Comparison of ENCODE assay signal across 1 cellular context in genomic region chr1:237042892-237043576, GRCh38.
A peak's percentile ranks its signal among the peaks of the same experiment; 100 is the strongest.
TF ChIP-seq lines count a peak whose summit lies in the region.

No MANE protein-coding gene starts in this region.

TF ChIP-seq in HEK293, 187 proteins besides CTCF, POLR2A, EP300 and RAD21 (continued from another document and continues in another):
- no peak for TF ChIP-seq TCF7L2 (IDR thresholded peaks at IDR 0.05; ENCODE audit: borderline replicate concordance, low read depth, low read length)
- TF ChIP-seq ZFHX2 (tag by site-specific recombination; conservative IDR thresholded peaks at IDR 0.05) = peak; percentile 88
- no peak for TF ChIP-seq ZNF280C (tag by site-specific recombination; IDR thresholded peaks at IDR 0.05)
- no peak for TF ChIP-seq FEZF1 (tag by site-specific recombination; IDR thresholded peaks at IDR 0.05)
- TF ChIP-seq ZBTB1 (tag by site-specific recombination; IDR thresholded peaks at IDR 0.05) = no peak
- TF ChIP-seq ZNF132 (tag by site-specific recombination; IDR thresholded peaks at IDR 0.05; ENCODE audit: borderline replicate concordance) = no peak
- no peak for TF ChIP-seq ZNF624 (tag by site-specific recombination; IDR thresholded peaks at IDR 0.05)
- peak; percentile 42 for TF ChIP-seq ZNF423 (tag by site-specific recombination; IDR thresholded peaks at IDR 0.05)
- 0 out of 2 replicates have a peak, but pooled peaks have one; percentile 18 for TF ChIP-seq BCL11B (tag by site-specific recombination; IDR thresholded peaks at IDR 0.05; ENCODE audit: low read depth)
- no peak for TF ChIP-seq ZNF19 (tag by site-specific recombination; IDR thresholded peaks at IDR 0.05; ENCODE audit: low read depth)
- no peak for TF ChIP-seq ZNF416 (tag by site-specific recombination; IDR thresholded peaks at IDR 0.05)
- no peak for TF ChIP-seq ZNF768 (tag by site-specific recombination; IDR thresholded peaks at IDR 0.05)
- peak; percentile 58; the same call in 1 of the 2 replicates for TF ChIP-seq ZBTB10 (tag by site-specific recombination; IDR thresholded peaks at IDR 0.05)
- TF ChIP-seq ZNF138 (tag by site-specific recombination; IDR thresholded peaks at IDR 0.05; ENCODE audit: borderline replicate concordance) = no peak
- no peak for TF ChIP-seq ZNF670 (tag by site-specific recombination; IDR thresholded peaks at IDR 0.05; ENCODE audit: low read depth)
- no peak for TF ChIP-seq ZNF26 (tag by site-specific recombination; IDR thresholded peaks at IDR 0.05)
- TF ChIP-seq ZNF280D (tag by site-specific recombination; IDR thresholded peaks at IDR 0.05) = no peak
- TF ChIP-seq ZNF645 (tag by site-specific recombination; IDR thresholded peaks at IDR 0.05) = no peak
- TF ChIP-seq HOXA7 (CRISPR knock-in tag; IDR thresholded peaks at IDR 0.05; ENCODE audit: borderline replicate concordance) = no peak
- TF ChIP-seq OVOL3 (tag by site-specific recombination; IDR thresholded peaks at IDR 0.05) = no peak
- TF ChIP-seq KLF10 (tag by site-specific recombination; IDR thresholded peaks at IDR 0.05) = no peak
- peak; percentile 49 for TF ChIP-seq ZNF629 (tag by site-specific recombination; IDR thresholded peaks at IDR 0.05)
- TF ChIP-seq TRIM28 (IDR thresholded peaks at IDR 0.05; ENCODE audit: borderline replicate concordance, low read length) = no peak
- peak; percentile 30; the same call in 1 of the 2 replicates for TF ChIP-seq ZBTB7A (tag by site-specific recombination; IDR thresholded peaks at IDR 0.05; ENCODE audit: low read depth)
- peak; percentile 87 for TF ChIP-seq ZSCAN4 (tag by site-specific recombination; IDR thresholded peaks at IDR 0.05)
- no peak for TF ChIP-seq ZNF473 (tag by site-specific recombination; IDR thresholded peaks at IDR 0.05)
- TF ChIP-seq ZNF707 (tag by site-specific recombination; IDR thresholded peaks at IDR 0.05) = no peak
- no peak for TF ChIP-seq ZNF146 (tag by site-specific recombination; IDR thresholded peaks at IDR 0.05)
- no peak for TF ChIP-seq ZNF174 (tag by site-specific recombination; IDR thresholded peaks at IDR 0.05)
- TF ChIP-seq ZNF791 (tag by site-specific recombination; IDR thresholded peaks at IDR 0.05) = no peak
- TF ChIP-seq ZNF580 (tag by site-specific recombination; IDR thresholded peaks at IDR 0.05) = no peak
- TF ChIP-seq ZNF354C (tag by site-specific recombination; IDR thresholded peaks at IDR 0.05; ENCODE audit: borderline replicate concordance, low read depth) = no peak
- TF ChIP-seq ZBTB48 (tag by site-specific recombination; IDR thresholded peaks at IDR 0.05) = peak; percentile 58; the same call in 1 of the 2 replicates
- TF ChIP-seq ZNF704 (tag by site-specific recombination; IDR thresholded peaks at IDR 0.05) = no peak
- TF ChIP-seq ZXDB (tag by site-specific recombination; IDR thresholded peaks at IDR 0.05) = no peak; the same call in none of the 2 replicates
- TF ChIP-seq ZNF18 (tag by site-specific recombination; IDR thresholded peaks at IDR 0.05) = no peak
- TF ChIP-seq GLI2 (tag by site-specific recombination; IDR thresholded peaks at IDR 0.05; ENCODE audit: borderline replicate concordance, low read depth) = no peak
- TF ChIP-seq GFI1B (tag by site-specific recombination; IDR thresholded peaks at IDR 0.05) = no peak
- no peak for TF ChIP-seq ZNF214 (tag by site-specific recombination; IDR thresholded peaks at IDR 0.05; ENCODE audit: borderline replicate concordance)
- TF ChIP-seq ZBTB17 (tag by site-specific recombination; IDR thresholded peaks at IDR 0.05) = peak; percentile 61
- no peak for TF ChIP-seq ZNF747 (tag by site-specific recombination; IDR thresholded peaks at IDR 0.05)
- TF ChIP-seq ZNF24 (tag by site-specific recombination; IDR thresholded peaks at IDR 0.05) = no peak
- no peak; the same call in 1 of the 2 replicates for TF ChIP-seq ZNF398 (tag by site-specific recombination; IDR thresholded peaks at IDR 0.05)
- no peak for TF ChIP-seq ZNF248 (tag by site-specific recombination; IDR thresholded peaks at IDR 0.05)
- peak; percentile 87; the same call in 1 of the 2 replicates for TF ChIP-seq ZNF324 (tag by site-specific recombination; IDR thresholded peaks at IDR 0.05)
- TF ChIP-seq ZNF341 (tag by site-specific recombination; IDR thresholded peaks at IDR 0.05; ENCODE audit: low read depth) = no peak; the same call in 1 of the 2 replicates
- TF ChIP-seq ZNF660 (tag by site-specific recombination; IDR thresholded peaks at IDR 0.05) = peak; percentile 27; the same call in 1 of the 2 replicates
- TF ChIP-seq ZNF362 (tag by site-specific recombination; IDR thresholded peaks at IDR 0.05) = no peak
